23 cellular contexts compared by ENCODE assay signal in the genomic region with DNA sequence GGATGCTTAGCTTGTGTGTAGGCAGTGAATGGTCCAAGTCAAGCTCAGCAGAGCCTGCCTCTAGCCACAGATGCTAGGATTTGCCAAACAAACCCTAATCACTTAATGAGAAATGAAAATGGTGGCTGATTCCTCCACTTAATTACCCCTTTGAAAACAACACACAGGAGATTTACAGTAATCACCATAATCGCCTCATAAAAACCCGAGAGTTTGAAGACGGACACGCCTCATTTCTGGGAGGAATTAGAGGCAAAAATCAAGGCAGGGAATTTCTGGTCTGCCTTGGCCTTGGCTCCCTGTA. TPM values are rescaled to one million over a fixed set of nuclear protein-coding genes. Genes with fewer than 3 reads are reported as not detected.
DNase-seq lines count a peak whose midpoint lies in the region; ATAC-seq and TF ChIP-seq lines count a peak whose summit lies in the region.
"Had no signal": no experiment of that assay in that cellular context is flagged by ENCODE, and none has a peak within 500 bp of the region (broad histone marks: within the 10 kb centered on the region; RNA-seq: fewer than 3 reads in every experiment).

No MANE protein-coding gene starts in this region.

- TF ChIP-seq EP300 in upper lobe of left lung (IDR thresholded peaks at IDR 0.05): no peak

- no peak overlapping the region for H2AFZ ChIP-seq in OCI-LY7 (ENCODE audit: low read length)
- H2AFZ ChIP-seq: GM23338 had no signal

- peaks cover 80% of the 10 kb centered on the region for H3K4me1 ChIP-seq in OCI-LY7 (ENCODE audit: insufficient read depth, low read length, poor library complexity, severe bottlenecking)
- no peaks in the 10 kb centered on the region for H3K4me1 ChIP-seq in upper lobe of left lung
- H3K4me1 ChIP-seq: BLaER1 had no signal

- H3K4me2 ChIP-seq in OCI-LY7 (ENCODE audit: low read length): peak overlapping the region; percentile 55
- H3K4me2 ChIP-seq: BLaER1, GM23338 had no signal

- CTCF ChIA-PET in OCI-LY7 (lab: Charles Lee; ENCODE audit: unreplicated experiment): interaction anchor here (1.0 to 1.2 kb wide), 2 partner anchors 10 to 14 kb away, joined by 3 read pairs; no protein-coding TSS in a partner anchor

- no peak for TF ChIP-seq POLR2A in upper lobe of left lung (IDR thresholded peaks at IDR 0.05)

- no peaks in the 10 kb centered on the region for H3K79me2 ChIP-seq in OCI-LY7 (ENCODE audit: insufficient read depth, low read depth, low read length)

- peak overlapping the region; percentile 82 for H3K27ac ChIP-seq in OCI-LY7 (ENCODE audit: low read depth, low read length, poor library complexity, severe bottlenecking)
- H3K27ac ChIP-seq in upper lobe of left lung: no peak overlapping the region
- H3K27ac ChIP-seq: 22Rv1, BLaER1, C4-2B had no signal

- intact Hi-C loops in OCI-LY7 (cut with micrococcal nuclease; ENCODE audit: unreplicated experiment) (loop anchor here (1.0 kb wide), 1 partner anchor 39 kb away; a partner anchor contains a TSS), posterior vena cava (cut with DNase I) (no loop called here)

- no peaks in the 10 kb centered on the region for H4K20me1 ChIP-seq in OCI-LY7 (ENCODE audit: insufficient read depth, low read length)
- H4K20me1 ChIP-seq: BLaER1 had no signal

- no peaks in the 10 kb centered on the region for H3K9me2 ChIP-seq in OCI-LY7 (ENCODE audit: insufficient read depth, low read length)

- WGBS in upper lobe of left lung, 2 donors: 93 to 98% methylated on average over 4 of the region's 4 CpGs

- H3K4me3 ChIP-seq in OCI-LY7 (ENCODE audit: low read depth, low read length, poor library complexity, severe bottlenecking): no peak overlapping the region
- no peak overlapping the region for H3K4me3 ChIP-seq in upper lobe of left lung
- H3K4me3 ChIP-seq: BLaER1, GM23338, HAP-1 had no signal

- BruUV-seq in OCI-LY7 (replicated peaks; lab: Mats Ljungman, UMichigan): no TSS peak

- POLR2A ChIA-PET in OCI-LY7 (lab: Charles Lee): interaction anchor here (1.3 to 1.9 kb wide), 3 partner anchors 14 to 31 kb away, joined by 3 to 7 read pairs (median 3); no protein-coding TSS in a partner anchor

- DNase-seq in D341Med (ENCODE audit: low spot score): peak; percentile 76
- peak; percentile 51 for DNase-seq in NCI-H69 (lab: John Stamatoyannopoulos, UW)
- no peak for DNase-seq in OCI-LY7 (ENCODE audit: low spot score)
- peak; percentile 16 for DNase-seq in posterior vena cava (ENCODE audit: low spot score)
- DNase-seq in upper lobe of left lung: no peak
- no peak for DNase-seq in activated CD4-positive, CD25-positive, alpha-beta regulatory T cell (lab: John Stamatoyannopoulos, UW)
- DNase-seq: Caco-2; CD4-positive, CD25-positive, alpha-beta regulatory T cell; CD8-positive, alpha-beta T cell; DMS53; DMS79 treated with DMSO at 0.1 percent for 48 hours; GF-D8 had no signal

- TF ChIP-seq CTCF in OCI-LY7 (conservative IDR thresholded peaks at IDR 0.05; ENCODE audit: low read length): no peak
- TF ChIP-seq CTCF in upper lobe of left lung (IDR thresholded peaks at IDR 0.05): no peak

- no peaks in the 10 kb centered on the region for H3K27me3 ChIP-seq in upper lobe of left lung
- H3K27me3 ChIP-seq: BLaER1 had no signal

- no peak for ATAC-seq in upper lobe of left lung (ENCODE audit: low FRiP score in 2 of 2)
- no peak for ATAC-seq in HG03280 (IDR thresholded peaks at IDR 0.05; ENCODE audit: unreplicated experiment)
- no peak for ATAC-seq in HG03520 (IDR thresholded peaks at IDR 0.05; ENCODE audit: unreplicated experiment)
- ATAC-seq: CD8-positive, alpha-beta T cell; GM23338 had no signal

- H3K9me3 ChIP-seq in OCI-LY7 (ENCODE audit: low read length) (no peaks in the 10 kb centered on the region), upper lobe of left lung (no peaks in the 10 kb centered on the region)
- H3K9me3 ChIP-seq: BLaER1, Caco-2, HAP-1 had no signal

- H3K36me3 ChIP-seq in OCI-LY7 (ENCODE audit: insufficient read depth, low read length): no peaks in the 10 kb centered on the region
- H3K36me3 ChIP-seq in upper lobe of left lung: no peaks in the 10 kb centered on the region
- H3K36me3 ChIP-seq: BLaER1, HAP-1 had no signal

RNA-seq across cellular contexts. Expression of a gene that starts 16.3 kb away (rescaled TPM):
- 0.15 TPM in 1 of 2 replicates, not detected in the other for total RNA-seq in OCI-LY7 (2014; rRNA removed; shearing (Covaris generic))
- not detected in 2 replicates for total RNA-seq in OCI-LY7 (2022)
- total RNA-seq in posterior vena cava: under 1 TPM in 1 of 2 donors, not detected in 1; 0.10 TPM
- total RNA-seq in upper lobe of left lung: not detected
- total RNA-seq: B cell; Caco-2; CD4-positive, CD25-positive, alpha-beta regulatory T cell; CD8-positive, alpha-beta T cell; Daoy; G401; GM23338; H4 had no signal

RNA-seq across cellular contexts. Expression of a gene that starts 38.1 kb away (rescaled TPM):
- 0.44 and 0.76 TPM in 2 replicates for total RNA-seq in OCI-LY7 (2014; rRNA removed; shearing (Covaris generic))
- total RNA-seq in OCI-LY7 (2022) (0.49 and 0.52 TPM in 2 replicates), posterior vena cava (under 1 TPM; 0.19 to 0.37 TPM), upper lobe of left lung (under 1 TPM; under 0.01 to 0.69 (median 0.40) TPM)

Comparison
In these comparisons a context has a peak if more than half of its experiments do, and no peak if none do; other contexts are left out.
1. DNase-seq: peak in D341Med (single experiment), NCI-H69 (single experiment) and posterior vena cava (single experiment); none in OCI-LY7 (single experiment), upper lobe of left lung (0 of 2) and activated CD4-positive, CD25-positive, alpha-beta regulatory T cell (0 of 4).